Comparison of ENCODE assay signal across 31 cellular contexts in the genomic region with DNA sequence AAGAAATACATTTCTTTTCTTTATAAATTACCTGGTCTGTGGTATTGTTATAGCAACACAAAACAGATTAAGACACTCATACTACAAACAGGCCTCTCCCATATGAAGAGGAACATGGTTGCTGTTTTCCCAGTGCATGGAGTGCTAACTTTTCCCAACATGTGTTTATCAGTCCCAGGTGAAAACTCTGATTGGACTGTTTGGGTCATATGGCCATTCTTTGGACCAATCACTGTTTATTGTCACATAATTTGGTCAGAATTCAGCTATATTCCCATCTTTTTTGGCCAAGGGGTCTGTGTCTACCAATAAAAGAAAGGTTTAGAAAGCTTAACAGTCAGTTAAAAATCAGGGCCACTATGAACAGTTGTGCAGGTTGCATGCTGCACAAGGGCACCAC. TPM values are rescaled to one million over a fixed set of nuclear protein-coding genes. Genes with fewer than 3 reads are reported as not detected.
"Had no signal": no experiment of that assay in that cellular context is flagged by ENCODE, and none has a peak within 500 bp of the region (broad histone marks: within the 10 kb centered on the region; RNA-seq: fewer than 3 reads in every experiment).

No MANE protein-coding gene starts in this region.

- H3K36me3 ChIP-seq: stomach, suprapubic skin, thoracic aorta, thyroid gland, tibial artery, tibial nerve, transverse colon, upper lobe of left lung, upper lobe of right lung, uterus, vagina had no signal

- H3K36me3 Mint-ChIP-seq: stimulated activated effector memory CD8-positive, alpha-beta T cell treated with anti-CD3 and anti-CD28 coated beads, Interleukin-12 subunit alpha, Interleukin-12 subunit beta, amount 100 ng/mL, for 72 hours; stimulated activated memory B cell treated with anti-CD40 and anti-IgM and Interleukin-4, amounts not matched to agents 10 μg/mL and 1 μg/mL and 100 μg/mL, for 72 hours; stimulated activated naive B cell treated with anti-CD40 and anti-IgM and Interleukin-4, amounts not matched to agents 10 μg/mL and 1 μg/mL and 100 μg/mL, for 72 hours; type B pancreatic cell had no signal

- H3K27me3 ChIP-seq: testis, thyroid gland, tibial nerve, transverse colon, upper lobe of left lung, upper lobe of right lung, uterus, vagina had no signal

- H3K4me3 Mint-ChIP-seq: stimulated activated effector memory CD8-positive, alpha-beta T cell treated with anti-CD3 and anti-CD28 coated beads, Interleukin-12 subunit alpha, Interleukin-12 subunit beta, amount 100 ng/mL, for 72 hours; stimulated activated memory B cell treated with anti-CD40 and anti-IgM and Interleukin-4, amounts not matched to agents 10 μg/mL and 1 μg/mL and 100 μg/mL, for 72 hours; stimulated activated naive B cell treated with anti-CD40 and anti-IgM and Interleukin-4, amounts not matched to agents 10 μg/mL and 1 μg/mL and 100 μg/mL, for 72 hours; stimulated activated naive CD8-positive, alpha-beta T cell treated with anti-CD3 and anti-CD28 coated beads, Interleukin-15, amount 100 ng/mL, for 72 hours; stimulated activated naive CD8-positive, alpha-beta T cell treated with anti-CD3 and anti-CD28 coated beads, Interleukin-15, Interleukin-2, amounts not matched to agents 100 ng/mL and 50 ng/mL, for 24 hours; type B pancreatic cell had no signal

- H3K4me1 Mint-ChIP-seq: stimulated activated effector memory CD8-positive, alpha-beta T cell treated with anti-CD3 and anti-CD28 coated beads, Interleukin-12 subunit alpha, Interleukin-12 subunit beta, amount 100 ng/mL, for 72 hours; stimulated activated memory B cell treated with anti-CD40 and anti-IgM and Interleukin-4, amounts not matched to agents 10 μg/mL and 1 μg/mL and 100 μg/mL, for 72 hours; stimulated activated naive B cell treated with anti-CD40 and anti-IgM and Interleukin-4, amounts not matched to agents 10 μg/mL and 1 μg/mL and 100 μg/mL, for 72 hours; stimulated activated naive CD8-positive, alpha-beta T cell treated with anti-CD3 and anti-CD28 coated beads, Interleukin-15, amount 100 ng/mL, for 72 hours had no signal

- H3K27me3 Mint-ChIP-seq: stimulated activated naive B cell treated with anti-CD40 and anti-IgM and Interleukin-4, amounts not matched to agents 10 μg/mL and 1 μg/mL and 100 μg/mL, for 72 hours; stimulated activated naive CD8-positive, alpha-beta T cell treated with anti-CD3 and anti-CD28 coated beads, Interleukin-15, amount 100 ng/mL, for 72 hours had no signal

- ATAC-seq: stimulated activated effector memory CD8-positive, alpha-beta T cell treated with anti-CD3 and anti-CD28 coated beads, Interleukin-12 subunit alpha, Interleukin-12 subunit beta, amount 100 ng/mL, for 72 hours; stimulated activated memory B cell treated with anti-CD40 and anti-IgM and Interleukin-4, amounts not matched to agents 10 μg/mL and 1 μg/mL and 100 μg/mL, for 72 hours; stimulated activated naive B cell treated with anti-CD40 and anti-IgM and Interleukin-4, amounts not matched to agents 10 μg/mL and 1 μg/mL and 100 μg/mL, for 72 hours; stimulated activated naive CD8-positive, alpha-beta T cell treated with anti-CD3 and anti-CD28 coated beads, Interleukin-15, amount 100 ng/mL, for 72 hours; stimulated activated naive CD8-positive, alpha-beta T cell treated with anti-CD3 and anti-CD28 coated beads, Interleukin-15, Interleukin-2, amounts not matched to agents 100 U/mL and 50 U/mL, for 24 hours; upper lobe of right lung had no signal

- H3K9me3 Mint-ChIP-seq: stimulated activated effector memory CD8-positive, alpha-beta T cell treated with anti-CD3 and anti-CD28 coated beads, Interleukin-12 subunit alpha, Interleukin-12 subunit beta, amount 100 ng/mL, for 72 hours; stimulated activated memory B cell treated with anti-CD40 and anti-IgM and Interleukin-4, amounts not matched to agents 10 μg/mL and 1 μg/mL and 100 μg/mL, for 72 hours; stimulated activated naive CD8-positive, alpha-beta T cell treated with anti-CD3 and anti-CD28 coated beads, Interleukin-15, amount 100 ng/mL, for 72 hours; stimulated activated naive CD8-positive, alpha-beta T cell treated with anti-CD3 and anti-CD28 coated beads, Interleukin-15, Interleukin-2, amounts not matched to agents 100 ng/mL and 50 ng/mL, for 24 hours; type B pancreatic cell had no signal

- H3K4me3 ChIP-seq: stomach, suprapubic skin, testis, thoracic aorta, thyroid gland, tibial artery, tibial nerve, transverse colon, upper lobe of left lung, upper lobe of right lung, uterus, vagina had no signal

- FAIRE-seq: urothelium cell line had no signal

- H3K27ac Mint-ChIP-seq: stimulated activated effector memory CD8-positive, alpha-beta T cell treated with anti-CD3 and anti-CD28 coated beads, Interleukin-12 subunit alpha, Interleukin-12 subunit beta, amount 100 ng/mL, for 72 hours; stimulated activated memory B cell treated with anti-CD40 and anti-IgM and Interleukin-4, amounts not matched to agents 10 μg/mL and 1 μg/mL and 100 μg/mL, for 72 hours; stimulated activated naive B cell treated with anti-CD40 and anti-IgM and Interleukin-4, amounts not matched to agents 10 μg/mL and 1 μg/mL and 100 μg/mL, for 72 hours; stimulated activated naive CD8-positive, alpha-beta T cell treated with anti-CD3 and anti-CD28 coated beads, Interleukin-15, amount 100 ng/mL, for 72 hours; stimulated activated naive CD8-positive, alpha-beta T cell treated with anti-CD3 and anti-CD28 coated beads, Interleukin-15, Interleukin-2, amounts not matched to agents 100 ng/mL and 50 ng/mL, for 24 hours; type B pancreatic cell had no signal

- H3K4me1 ChIP-seq: suprapubic skin, testis, tibial artery, tibial nerve, transverse colon, upper lobe of left lung, upper lobe of right lung, uterus, vagina had no signal

- DNase-seq: stimulated activated CD4-positive, alpha-beta T cell treated with anti-CD3 and anti-CD28 coated beads, Interleukin-2, amount 100 ng/mL, for 48 hours; stimulated activated CD4-positive, alpha-beta T cell treated with anti-CD3 and anti-CD28 coated beads, Interleukin-4, amount 100 ng/mL, for 1 hour; stimulated activated CD4-positive, alpha-beta T cell treated with anti-CD3 and anti-CD28 coated beads, Interleukin-4, amount 100 ng/mL, for 24 hours; stimulated activated CD4-positive, alpha-beta T cell treated with anti-CD3 and anti-CD28 coated beads, Interleukin-4, amount 100 ng/mL, for 4 hours; stimulated activated CD8-positive, alpha-beta memory T cell treated with anti-CD3 and anti-CD28 coated beads, Interleukin-4, amount 100 ng/mL, for 48 hours; stimulated activated naive B cell treated with anti-CD40 and anti-IgM and Interleukin-4, amounts not matched to agents 10 μg/mL and 1 μg/mL and 100 μg/mL, for 72 hours; stimulated activated naive CD4-positive, alpha-beta T cell; stimulated activated naive CD4-positive, alpha-beta T cell treated with Interleukin-2 at 50 U/mL for 16 hours; stimulated activated naive CD8-positive, alpha-beta T cell treated with anti-CD3 and anti-CD28 coated beads, Interleukin-15, amount 100 ng/mL, for 72 hours; stimulated activated naive CD8-positive, alpha-beta T cell treated with anti-CD3 and anti-CD28 coated beads, Interleukin-15, Interleukin-2, amounts not matched to agents 100 U/mL and 50 U/mL, for 24 hours; stomach; substantia nigra; testis; thyroid gland; tibial artery; transverse colon; trophoblast cell; upper lobe of right lung; uterus had no signal

- H3K9me3 ChIP-seq: stomach, suprapubic skin, testis, thoracic aorta, thyroid gland, tibial artery, tibial nerve, transverse colon, upper lobe of left lung, upper lobe of right lung, uterus, vagina had no signal

- H3K27ac ChIP-seq: stomach, suprapubic skin, testis, thoracic aorta, thyroid gland, tibial artery, tibial nerve, transverse colon, upper lobe of left lung, upper lobe of right lung, uterus, vagina had no signal

RNA-seq across cellular contexts. Expression of a gene that starts 35.4 kb away (rescaled TPM):
- total RNA-seq: stomach, subcutaneous adipose tissue, suprapubic skin, temporal lobe, thoracic aorta, thyroid gland, tibial nerve, upper lobe of right lung, vagina had no signal
